8 cellular contexts compared by ENCODE assay signal in the genomic region with DNA sequence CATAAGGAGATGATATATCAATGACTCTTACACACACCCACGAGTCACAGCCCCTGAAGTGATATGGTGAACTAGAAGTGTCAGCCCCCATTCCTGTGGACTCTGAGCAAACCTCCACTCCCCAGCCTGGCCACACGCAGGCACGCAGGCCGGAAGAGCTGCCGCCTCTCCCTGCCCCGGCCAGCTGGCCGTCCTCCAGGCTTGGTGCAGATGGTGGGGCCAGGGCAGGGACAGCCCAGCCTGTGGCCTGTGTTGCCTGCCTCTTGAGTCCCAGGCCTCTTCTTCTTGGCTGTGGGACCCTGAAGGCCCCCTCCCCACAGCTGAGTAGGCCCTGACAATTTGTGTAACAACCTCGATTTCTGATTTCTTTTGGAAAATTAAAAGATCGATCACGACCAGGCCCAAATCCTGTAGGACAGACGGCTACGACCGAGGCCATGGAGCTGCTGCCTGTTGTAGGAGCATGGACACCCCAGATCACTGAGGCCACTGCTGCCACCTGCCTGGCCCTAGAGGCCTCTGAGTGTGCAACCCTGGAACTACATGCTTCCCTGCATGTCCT. TPM values are rescaled to one million over a fixed set of nuclear protein-coding genes. Genes with fewer than 3 reads are reported as not detected.
DNase-seq lines count a peak whose midpoint lies in the region; ATAC-seq and TF ChIP-seq lines count a peak whose summit lies in the region.

No MANE protein-coding gene starts in this region.

- no peak overlapping the region for H3K4me3 ChIP-seq in choroid plexus epithelial cell (ENCODE audit: low read depth, low read length)
- no peak overlapping the region for H3K4me3 ChIP-seq in stomach
- H3K4me3 ChIP-seq in lower leg skin (ENCODE audit: low read depth, poor library complexity, severe bottlenecking), result no peak overlapping the region

- DNase-seq in choroid plexus epithelial cell (ENCODE audit: low read depth) (peak; percentile 68), left colon (peak; percentile 55 to 61), stomach (peak; percentile 84), GM10248 (ENCODE audit: extremely low spot score) (no peak), lower leg skin (ENCODE audit: low spot score in 2 of 2) (no peak)

- no peaks in the 10 kb centered on the region for H3K36me3 ChIP-seq in stomach

- H3K9me3 ChIP-seq in stomach, result no peaks in the 10 kb centered on the region

- H3K4me1 ChIP-seq in stomach, result peaks cover 16 to 62% (median 43%) of the 10 kb centered on the region in 4 donors

- WGBS in stomach, 5 donors, result 16 to 36% (median 31%) methylated on average over 12 to 13 of the region's 13 CpGs
- 57 to 70% methylated on average over 10 to 13 of the region's 13 CpGs for WGBS in lower leg skin, 2 donors

- no peak; the same call in 1 of the 2 replicates for TF ChIP-seq RAD21 in Ishikawa (IDR thresholded peaks at IDR 0.05; ENCODE audit: low read depth)

- CTCF ChIA-PET in GM10248 (lab: Yijun Ruan, JAX), result interaction anchor here (1.0 kb wide), 1 partner anchor 9 kb away, joined by 3 read pairs; no protein-coding TSS in a partner anchor

- no peak for TF ChIP-seq CTCF in choroid plexus epithelial cell (conservative IDR thresholded peaks at IDR 0.05; ENCODE audit: low read depth, low read length)
- TF ChIP-seq CTCF in stomach (IDR thresholded peaks at IDR 0.05), result peak in 1 of 7 experiments; percentile 21
- no peak for TF ChIP-seq CTCF in GM10248 (IDR thresholded peaks at IDR 0.05; ENCODE audit: control extremely low read depth, extremely low read depth, low read depth, missing control alignments)
- TF ChIP-seq CTCF in lower leg skin (IDR thresholded peaks at IDR 0.05), result no peak

- 0 out of 2 replicates have a peak, but pooled peaks have one; percentile 22 for TF ChIP-seq EP300 in Ishikawa (IDR thresholded peaks at IDR 0.05; ENCODE audit: borderline replicate concordance)
- TF ChIP-seq EP300 in stomach (IDR thresholded peaks at IDR 0.05), result no peak

- intact Hi-C loops in left colon (cut with DNase I, micrococcal nuclease), result no loop called here
- intact Hi-C loops in stomach (cut with DNase I; ENCODE audit: low total_unique reads), result no loop called here
- intact Hi-C loops in lower leg skin (cut with DNase I; ENCODE audit: low total_unique reads), result no loop called here

- H3K27ac ChIP-seq in stomach, result peak overlapping the region; percentile 64 to 84 (median 78)

- TF ChIP-seq POLR2A in stomach (IDR thresholded peaks at IDR 0.05), result no peak
- no peak for TF ChIP-seq POLR2A in lower leg skin (IDR thresholded peaks at IDR 0.05)

- ATAC-seq in left colon (peak; percentile 54), HG02798 (IDR thresholded peaks at IDR 0.05; ENCODE audit: poor library complexity, unreplicated experiment) (no peak), GM21528 (IDR thresholded peaks at IDR 0.05; ENCODE audit: low FRiP score, unreplicated experiment) (no peak)

- no peaks in the 10 kb centered on the region for H3K27me3 ChIP-seq in stomach

- POLR2A ChIA-PET in GM10248 (lab: Yijun Ruan, JAX), result no interaction called here

TF ChIP-seq in Ishikawa, 13 proteins besides CTCF, POLR2A, EP300 and RAD21:
- no peak for TF ChIP-seq TEAD4 (IDR thresholded peaks at IDR 0.05)
- TF ChIP-seq NFIC (IDR thresholded peaks at IDR 0.05), result peak; percentile 48
- TF ChIP-seq ZBTB7A (IDR thresholded peaks at IDR 0.05; ENCODE audit: low read depth), result no peak
- no peak for TF ChIP-seq REST (IDR thresholded peaks at IDR 0.05; ENCODE audit: low read depth)
- TF ChIP-seq TCF12 (IDR thresholded peaks at IDR 0.05; ENCODE audit: low read depth), result peak; percentile 14; the same call in 1 of the 2 replicates
- TF ChIP-seq EGR1 (IDR thresholded peaks at IDR 0.05), result no peak
- TF ChIP-seq FOXM1 (IDR thresholded peaks at IDR 0.05; ENCODE audit: borderline replicate concordance, low read depth), result no peak

RNA-seq across cellular contexts. Expression of gene MPRIP, which starts 10.0 kb away (rescaled TPM):
- total RNA-seq in left colon, result 100 to 1,000 TPM; 160 to 169 TPM
- total RNA-seq in stomach, result 100 to 1,000 TPM; 145 to 518 (median 261) TPM
- 100 to 1,000 TPM in 2 of 3 donors, 10 to 100 TPM in 1; 80.2 to 123 (median 114) TPM for polyA plus RNA-seq in stomach
- 100 to 1,000 TPM; 128 to 217 (median 141) TPM for total RNA-seq in lower leg skin

Comparison
In these comparisons a context has a peak if more than half of its experiments do, and no peak if none do; other contexts are left out.
1. DNase-seq: peak in choroid plexus epithelial cell (single experiment), left colon (2 of 2) and stomach (single experiment); none in GM10248 (single experiment) and lower leg skin (0 of 2).